ENCODE assay signal across 30 cellular contexts in the genomic region with DNA sequence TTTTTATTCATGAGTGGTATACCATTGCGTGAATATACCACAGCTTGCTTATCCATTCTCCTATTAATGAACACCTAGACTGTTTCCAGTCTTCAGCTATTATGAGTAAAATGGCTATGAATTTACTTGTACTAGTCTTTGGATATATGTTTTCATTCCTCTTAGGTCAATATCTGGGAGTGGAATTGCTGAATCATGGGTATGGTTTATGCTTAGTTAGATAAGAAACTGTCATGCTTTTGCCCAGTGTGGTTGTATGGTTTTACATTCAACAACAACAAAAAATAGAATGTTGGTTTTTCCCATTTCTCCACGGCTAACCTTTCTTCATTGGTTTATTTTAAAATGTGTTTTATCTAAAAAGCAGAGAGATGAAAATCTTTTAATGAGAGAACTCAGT.
"Had no signal": no experiment of that assay in that cellular context is flagged by ENCODE, and none has a peak within 500 bp of the region (broad histone marks: within the 10 kb centered on the region; RNA-seq: fewer than 3 reads in every experiment).

No MANE protein-coding gene starts in this region.

- H3K9ac ChIP-seq: neural progenitor cell had no signal

- FAIRE-seq: islet of Langerhans, kidney had no signal

- H3K9me3 ChIP-seq: left lung, lower lobe of right lung, ovary, prostate gland, stomach, testis, thyroid gland, transverse colon, upper lobe of left lung, vagina had no signal

- H2AFZ ChIP-seq: neural progenitor cell had no signal

- H3K27me3 ChIP-seq: left lung, neural progenitor cell, ovary, stomach, testis, thyroid gland, transverse colon, upper lobe of left lung, vagina had no signal

- H3K4me3 ChIP-seq: left lung, lower lobe of right lung, neural progenitor cell, ovary, prostate gland, skin epidermis, stomach, testis, thyroid gland, transverse colon, upper lobe of left lung, vagina had no signal

- DNase-seq: immature natural killer cell; kidney; left colon; left lung; lower lobe of right lung; mammary epithelial cell; mesendoderm; naive B cell; natural killer cell; nephron progenitor cell; ovary; retina; right cardiac atrium; stimulated activated CD4-positive, alpha-beta T cell treated with anti-CD3 and anti-CD28 coated beads, Interleukin-12 subunit alpha, Interleukin-12 subunit beta, amount 100 ng/mL, for 4 hours; stimulated activated CD4-positive, alpha-beta T cell treated with anti-CD3 and anti-CD28 coated beads, Interleukin-15, amount 100 ng/mL, for 24 hours; stimulated activated CD4-positive, alpha-beta T cell treated with anti-CD3 and anti-CD28 coated beads, Interleukin-2, amount 100 ng/mL, for 24 hours; stimulated activated CD4-positive, alpha-beta T cell treated with anti-CD3 and anti-CD28 coated beads, Interleukin-4, amount 100 ng/mL, for 1 hour; stimulated activated naive B cell treated with anti-CD40 and anti-IgM and Interleukin-4, amounts not matched to agents 10 μg/mL and 1 μg/mL and 100 μg/mL, for 72 hours; stimulated activated naive CD8-positive, alpha-beta T cell treated with anti-CD3 and anti-CD28 coated beads, Interleukin-15, Interleukin-2, amounts not matched to agents 100 U/mL and 50 U/mL, for 24 hours; stomach; testis; thyroid gland; transverse colon; upper lobe of left lung had no signal

- H3K27ac ChIP-seq: left lung, lower lobe of right lung, neural progenitor cell, ovary, prostate gland, skin epidermis, stomach, testis, thyroid gland, transverse colon, upper lobe of left lung, vagina had no signal

- H3K4me2 ChIP-seq: neural progenitor cell had no signal

- H3K4me1 ChIP-seq: left lung, lower lobe of right lung, neural progenitor cell, prostate gland, stomach, testis, thyroid gland, transverse colon, upper lobe of left lung, vagina had no signal

- H3K36me3 ChIP-seq: left lung, lower lobe of right lung, ovary, prostate gland, stomach, thyroid gland, transverse colon, upper lobe of left lung, vagina had no signal

- ATAC-seq: left colon; left lung; lower lobe of right lung; natural killer cell; right cardiac atrium; sciatic nerve; stimulated activated naive B cell treated with anti-CD40 and anti-IgM and Interleukin-4, amounts not matched to agents 10 μg/mL and 1 μg/mL and 100 μg/mL, for 72 hours; stimulated activated naive CD8-positive, alpha-beta T cell treated with anti-CD3 and anti-CD28 coated beads, Interleukin-15, Interleukin-2, amounts not matched to agents 100 U/mL and 50 U/mL, for 24 hours had no signal
